ENCODE assay signal across 9 cellular contexts in the genomic region with DNA sequence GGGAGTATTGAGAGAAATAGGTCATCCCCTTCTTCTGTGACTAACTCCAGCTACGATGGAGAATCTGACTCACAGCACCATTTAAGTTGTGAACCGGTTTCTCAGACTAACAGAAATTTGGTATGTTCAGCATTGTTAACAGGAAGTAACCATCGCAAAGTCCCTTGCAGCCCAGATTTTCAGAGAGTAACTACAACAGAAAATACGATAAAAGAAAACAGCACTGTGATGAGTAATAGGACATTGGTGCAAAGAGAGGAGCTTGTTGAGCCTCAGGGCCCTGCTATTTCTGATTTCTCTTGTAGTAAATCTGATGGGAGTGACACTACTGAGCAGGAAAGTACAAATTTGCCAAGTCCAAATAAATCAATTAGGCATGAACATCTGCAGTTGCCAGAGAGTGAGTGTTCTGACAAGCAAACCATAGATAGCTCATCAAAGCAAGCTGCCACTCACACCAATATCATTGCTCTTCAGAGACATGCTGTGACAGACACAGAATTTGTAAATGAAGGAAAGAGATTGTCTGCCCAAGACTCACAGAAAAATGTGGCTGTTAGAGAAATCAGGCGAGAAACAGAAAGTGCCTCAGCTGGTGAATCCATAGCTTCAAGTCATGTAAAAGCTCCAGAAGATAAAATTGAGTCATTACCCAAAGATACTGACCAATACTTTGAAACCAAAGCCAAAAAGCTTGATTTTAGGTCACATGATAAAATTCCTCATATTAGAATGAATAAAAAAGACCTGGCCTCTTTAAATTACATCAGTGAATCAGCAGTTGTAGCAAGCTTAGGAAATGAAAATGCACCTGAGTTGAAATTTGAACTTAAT. TPM values are rescaled to one million over a fixed set of nuclear protein-coding genes. Genes with fewer than 3 reads are reported as not detected.
DNase-seq lines count a peak whose midpoint lies in the region; FAIRE-seq lines count a peak whose summit lies in the region.
"Had no signal": no experiment of that assay in that cellular context is flagged by ENCODE, and none has a peak within 500 bp of the region (broad histone marks: within the 10 kb centered on the region; RNA-seq: fewer than 3 reads in every experiment).

No MANE protein-coding gene starts in this region.

- H3K27ac ChIP-seq in thymus (ENCODE audit: low read depth) (peak overlapping the region; percentile 42), small intestine (ENCODE audit: low read depth in 1 of 2, low read length in 1 of 2) (peak overlapping the region in 1 of 2 donors; percentile 64)

- no peak for FAIRE-seq in small intestine (lab: Jason Lieb, UNC)

- no peaks in the 10 kb centered on the region for H3K4me1 ChIP-seq in thymus (ENCODE audit: control insufficient read depth, insufficient read depth, low read length)
- H3K4me1 ChIP-seq in small intestine (ENCODE audit: control insufficient read depth in 2 of 2, insufficient read depth in 1 of 2, low read depth in 1 of 2, low read length in 1 of 2), result no peaks in the 10 kb centered on the region

- H3K27me3 ChIP-seq in thymus (ENCODE audit: control insufficient read depth, insufficient read depth) (no peaks in the 10 kb centered on the region), small intestine (ENCODE audit: control insufficient read depth in 2 of 2, insufficient read depth in 2 of 2, low read length in 2 of 2) (no peaks in the 10 kb centered on the region)

- DNase-seq in activated T-cell treated with anti-CD3 and anti-CD28 coated beads for 24 hours (ENCODE audit: low read depth) (peak; percentile 31), amniotic epithelial cell (ENCODE audit: low read depth) (peak; percentile 86), left kidney (ENCODE audit: low read depth, low spot score) (peak; percentile 9), T-helper 9 cell (no peak), Kasumi-1 (lab: John Stamatoyannopoulos, UW) (no peak), small intestine (no peak)
- no peak for DNase-seq in activated T-cell treated with anti-CD3 and anti-CD28 coated beads, Interleukin-2, amount 50 U/mL, for 1 hour
- DNase-seq: stimulated activated naive B cell treated with anti-CD40 and anti-IgM and Interleukin-4, amounts not matched to agents 10 μg/mL and 1 μg/mL and 100 μg/mL, for 72 hours had no signal

- 92% methylated on average over 5 of the region's 5 CpGs for WGBS in thymus
- WGBS in small intestine, 3 donors, result 77 to 92% (median 83%) methylated on average over 5 of the region's 5 CpGs

- H3K4me3 ChIP-seq in thymus (ENCODE audit: low read length) (no peak overlapping the region), small intestine (ENCODE audit: low read depth in 1 of 2, low read length in 2 of 2) (no peak overlapping the region)

- H3K9me3 ChIP-seq in thymus (ENCODE audit: control insufficient read depth), result no peaks in the 10 kb centered on the region
- H3K9me3 ChIP-seq in small intestine (ENCODE audit: control insufficient read depth, low read depth), result no peaks in the 10 kb centered on the region

- H3K36me3 ChIP-seq in thymus (ENCODE audit: control insufficient read depth, insufficient read depth), result no peaks in the 10 kb centered on the region
- no peaks in the 10 kb centered on the region for H3K36me3 ChIP-seq in small intestine (ENCODE audit: control insufficient read depth in 2 of 2, insufficient read depth in 2 of 2, low read length in 2 of 2)

RNA-seq across cellular contexts. Expression of gene CRYBG3, which starts 50.6 kb away (rescaled TPM):
- polyA plus RNA-seq in thymus (5.4 TPM), small intestine (1 to 10 TPM; 1.3 to 5.1 (median 3.2) TPM)

Comparison
In these comparisons a context has a peak if more than half of its experiments do, and no peak if none do; other contexts are left out.
1. DNase-seq: peak in activated T-cell treated with anti-CD3 and anti-CD28 coated beads for 24 hours (single experiment), amniotic epithelial cell (single experiment) and left kidney (single experiment); none in activated T-cell treated with anti-CD3 and anti-CD28 coated beads, Interleukin-2, amount 50 U/mL, for 1 hour (single experiment), T-helper 9 cell (single experiment), Kasumi-1 (0 of 2) and small intestine (single experiment).